ENCODE assay signal across 12 cellular contexts in genomic region chr1:167927075-167927754, GRCh38. TPM values are rescaled to one million over a fixed set of nuclear protein-coding genes. Genes with fewer than 3 reads are reported as not detected.
A peak's percentile ranks its signal among the peaks of the same experiment; 100 is the strongest.
DNase-seq lines count a peak whose midpoint lies in the region; ATAC-seq and TF ChIP-seq lines count a peak whose summit lies in the region.
"Had no signal": no experiment of that assay in that cellular context is flagged by ENCODE, and none has a peak within 500 bp of the region (broad histone marks: within the 10 kb centered on the region; RNA-seq: fewer than 3 reads in every experiment).

No MANE protein-coding gene starts in this region.

- no peak overlapping the region for H3K4me2 ChIP-seq in smooth muscle cell

- no peaks in the 10 kb centered on the region for H3F3A ChIP-seq in smooth muscle cell (ENCODE audit: low read depth)

- H3K36me3 Mint-ChIP-seq in osteocyte (ENCODE audit: unreplicated experiment), result no peaks in the 10 kb centered on the region

- H3K9me3 Mint-ChIP-seq in osteocyte (ENCODE audit: unreplicated experiment), result no peaks in the 10 kb centered on the region
- H3K9me3 Mint-ChIP-seq: activated B cell treated with CpG ODN at 0.5 μM for 24 hours had no signal

- H3K9me3 ChIP-seq in smooth muscle cell (replicated peaks; ENCODE audit: low read depth), result no peaks in the 10 kb centered on the region

- H3K27ac Mint-ChIP-seq in osteocyte (ENCODE audit: unreplicated experiment), result no peak overlapping the region
- H3K27ac Mint-ChIP-seq: activated B cell treated with CpG ODN at 0.5 μM for 24 hours had no signal

- H3K4me3 ChIP-seq in smooth muscle cell, result peak overlapping the region; percentile 11

- peaks cover 19% of the 10 kb centered on the region for H4K20me1 ChIP-seq in smooth muscle cell (ENCODE audit: low read depth)

- H3K4me1 Mint-ChIP-seq in osteocyte (ENCODE audit: unreplicated experiment), result peaks cover 20% of the 10 kb centered on the region

- DNase-seq in fibroblast of gingiva (ENCODE audit: low read depth) (peak; percentile 10), smooth muscle cell (lab: John Stamatoyannopoulos, UW; ENCODE audit: unreplicated experiment) (no peak), HuH-7.5 (ENCODE audit: low spot score) (no peak), osteocyte (ENCODE audit: extremely low spot score, unreplicated experiment) (no peak)
- DNase-seq: activated B cell treated with CpG ODN at 0.5 μM for 24 hours; activated T-cell treated with anti-CD3 and anti-CD28 coated beads, Interleukin-2, amount 50 U/mL, for 48 hours; NCI-H446 treated with DMSO at 0.1 percent for 48 hours; Right ventricle myocardium superior; stimulated activated CD8-positive, alpha-beta memory T cell treated with anti-CD3 and anti-CD28 coated beads, Interleukin-4, amount 100 ng/mL, for 48 hours had no signal

- no peaks in the 10 kb centered on the region for H3K27me3 Mint-ChIP-seq in osteocyte (ENCODE audit: unreplicated experiment)
- H3K27me3 Mint-ChIP-seq: activated B cell treated with CpG ODN at 0.5 μM for 24 hours had no signal

- H3K4me3 Mint-ChIP-seq in osteocyte (ENCODE audit: unreplicated experiment), result no peak overlapping the region
- H3K4me3 Mint-ChIP-seq: activated B cell treated with CpG ODN at 0.5 μM for 24 hours had no signal

- H3K27ac ChIP-seq in smooth muscle cell (ENCODE audit: low read depth), result no peak overlapping the region

- H3K27me3 ChIP-seq in smooth muscle cell (ENCODE audit: low read depth), result no peaks in the 10 kb centered on the region

- H3K36me3 ChIP-seq in smooth muscle cell (ENCODE audit: low read depth), result no peaks in the 10 kb centered on the region

- no peak overlapping the region for H2AFZ ChIP-seq in smooth muscle cell (ENCODE audit: low read depth)

- TF ChIP-seq CTCF in smooth muscle cell (IDR thresholded peaks at IDR 0.05; ENCODE audit: borderline replicate concordance, insufficient read depth, poor library complexity, severe bottlenecking) (no peak), osteocyte (IDR thresholded peaks at IDR 0.05) (no peak)

- WGBS in smooth muscle cell (ENCODE audit: low lambda C conversion rate), result 87% methylated on average over 4 of the region's 4 CpGs

- H3K4me1 ChIP-seq in smooth muscle cell (ENCODE audit: low read depth), result peaks cover 3% of the 10 kb centered on the region

- H3K9ac ChIP-seq in smooth muscle cell (ENCODE audit: low read depth), result no peak overlapping the region

- H3K79me2 ChIP-seq in smooth muscle cell (ENCODE audit: low read depth), result peaks cover 72% of the 10 kb centered on the region

- ATAC-seq in GM19025 (IDR thresholded peaks at IDR 0.05; ENCODE audit: low read depth, unreplicated experiment) (peak; percentile 68), HG02981 (IDR thresholded peaks at IDR 0.05; ENCODE audit: unreplicated experiment) (peak; percentile 54), HG02763 (IDR thresholded peaks at IDR 0.05; ENCODE audit: unreplicated experiment) (no peak)

RNA-seq across cellular contexts. Expression of gene DCAF6, which starts 9.3 kb away (rescaled TPM):
- total RNA-seq in smooth muscle cell (30.0 and 34.9 TPM in 2 replicates), osteocyte (56.8 and 60.9 TPM in 2 replicates)
- polyA plus RNA-seq in smooth muscle cell, result 27.4 and 33.6 TPM in 2 replicates

RNA-seq across cellular contexts. Expression of gene MPC2, which starts 9.7 kb away (rescaled TPM):
- total RNA-seq in smooth muscle cell, result 47.1 and 58.2 TPM in 2 replicates
- polyA plus RNA-seq in smooth muscle cell, result 66.5 and 69.9 TPM in 2 replicates
- total RNA-seq in osteocyte, result 48.2 and 50.8 TPM in 2 replicates

RNA-seq across cellular contexts. Expression of gene ADCY10, which starts 13.3 kb away (rescaled TPM):
- total RNA-seq in smooth muscle cell, result 0.18 TPM in 1 of 2 replicates, not detected in the other
- polyA plus RNA-seq in smooth muscle cell, result not detected in 2 replicates
- 0.10 and 0.94 TPM in 2 replicates for total RNA-seq in osteocyte
